ENCODE assay signal across 1 cellular context in the genomic region with DNA sequence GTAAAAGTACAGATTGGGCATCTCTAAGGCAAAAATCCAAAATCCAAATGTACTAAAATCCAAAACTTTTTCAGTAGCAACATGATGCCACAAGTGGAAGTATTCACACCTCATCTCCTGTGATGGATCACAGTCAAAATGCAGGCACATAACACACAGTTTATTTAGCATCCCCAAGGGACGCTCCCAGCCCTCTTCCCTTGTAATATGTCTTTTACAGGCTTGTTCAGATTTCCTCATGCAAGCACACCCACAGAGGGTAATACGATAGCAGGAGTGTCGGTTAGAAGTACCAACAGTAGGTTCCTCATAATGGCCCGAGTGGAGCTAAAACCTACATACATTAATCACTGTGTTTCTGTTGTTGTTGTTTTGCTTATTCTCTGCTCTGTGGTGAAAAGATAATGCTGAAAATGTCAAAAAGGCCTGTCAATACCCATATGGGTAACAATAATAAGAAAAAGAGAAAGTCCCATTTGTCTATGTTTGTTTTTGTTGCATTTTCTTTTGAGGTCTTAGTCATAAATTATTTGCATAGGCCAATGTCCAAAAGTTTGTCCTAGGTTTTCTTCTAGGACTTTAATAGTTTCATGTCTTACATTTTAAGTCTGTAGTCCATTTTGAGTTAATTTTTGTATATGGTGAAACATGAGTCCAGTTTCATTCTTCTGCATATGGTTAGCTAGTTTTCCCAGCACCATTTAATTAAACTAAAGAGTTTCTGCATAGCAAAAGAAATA.
A peak's percentile ranks its signal among the peaks of the same experiment; 100 is the strongest.
TF ChIP-seq lines count a peak whose summit lies in the region.

No MANE protein-coding gene starts in this region.

TF ChIP-seq in HEK293, 187 proteins besides CTCF, POLR2A, EP300 and RAD21 (continued from another document and continues in another):
- TF ChIP-seq ZBTB44 (tag by site-specific recombination; IDR thresholded peaks at IDR 0.05) (peak; percentile 74; the same call in 1 of the 2 replicates), ZNF248 (tag by site-specific recombination; IDR thresholded peaks at IDR 0.05) (no peak), ZNF2 (tag by site-specific recombination; IDR thresholded peaks at IDR 0.05) (no peak), ZNF658 (tag by site-specific recombination; IDR thresholded peaks at IDR 0.05) (no peak), ZBTB7A (tag by site-specific recombination; IDR thresholded peaks at IDR 0.05; ENCODE audit: low read depth) (no peak), SETDB1 (IDR thresholded peaks at IDR 0.05; ENCODE audit: insufficient read length, low read length) (no peak), ZNF549 (tag by site-specific recombination; IDR thresholded peaks at IDR 0.05) (no peak), ZNF626 (tag by site-specific recombination; IDR thresholded peaks at IDR 0.05) (no peak), ZNF416 (tag by site-specific recombination; IDR thresholded peaks at IDR 0.05) (no peak), ZNF76 (tag by site-specific recombination; IDR thresholded peaks at IDR 0.05; ENCODE audit: borderline replicate concordance, low read depth) (no peak), ZNF426 (tag by site-specific recombination; IDR thresholded peaks at IDR 0.05) (no peak), ZNF19 (tag by site-specific recombination; IDR thresholded peaks at IDR 0.05; ENCODE audit: low read depth) (no peak), PRDM1 (tag by site-specific recombination; IDR thresholded peaks at IDR 0.05) (no peak), ZNF596 (tag by site-specific recombination; IDR thresholded peaks at IDR 0.05) (no peak), ZNF37A (tag by site-specific recombination; IDR thresholded peaks at IDR 0.05) (no peak), ZNF354C (tag by site-specific recombination; IDR thresholded peaks at IDR 0.05; ENCODE audit: borderline replicate concordance, low read depth) (no peak), ZNF48 (tag by site-specific recombination; IDR thresholded peaks at IDR 0.05) (no peak), MZF1 (tag by site-specific recombination; IDR thresholded peaks at IDR 0.05; ENCODE audit: borderline replicate concordance) (peak; percentile 93; the same call in 1 of the 2 replicates), ELK4 (IDR thresholded peaks at IDR 0.05; ENCODE audit: borderline replicate concordance, low read depth, low read length) (no peak), ZNF335 (tag by site-specific recombination; conservative IDR thresholded peaks at IDR 0.05) (no peak), GLIS1 (tag by site-specific recombination; IDR thresholded peaks at IDR 0.05) (peak; percentile 52; the same call in 1 of the 2 replicates), ZNF341 (tag by site-specific recombination; IDR thresholded peaks at IDR 0.05; ENCODE audit: low read depth) (no peak), ZNF664 (tag by site-specific recombination; IDR thresholded peaks at IDR 0.05) (no peak), ZFP69B (tag by site-specific recombination; IDR thresholded peaks at IDR 0.05) (no peak), GLIS2 (tag by site-specific recombination; IDR thresholded peaks at IDR 0.05) (no peak), ZNF155 (tag by site-specific recombination; IDR thresholded peaks at IDR 0.05) (no peak), YY2 (tag by site-specific recombination; IDR thresholded peaks at IDR 0.05) (no peak), ZNF561 (tag by site-specific recombination; IDR thresholded peaks at IDR 0.05; ENCODE audit: borderline replicate concordance) (peak; percentile 91), ZNF16 (tag by site-specific recombination; IDR thresholded peaks at IDR 0.05; ENCODE audit: low read depth) (no peak), PRDM4 (tag by site-specific recombination; IDR thresholded peaks at IDR 0.05) (no peak), ZXDB (tag by site-specific recombination; IDR thresholded peaks at IDR 0.05) (no peak), ZNF146 (tag by site-specific recombination; IDR thresholded peaks at IDR 0.05) (no peak), ZNF350 (tag by site-specific recombination; IDR thresholded peaks at IDR 0.05) (no peak), ZBTB1 (tag by site-specific recombination; IDR thresholded peaks at IDR 0.05) (no peak), GLI2 (tag by site-specific recombination; IDR thresholded peaks at IDR 0.05; ENCODE audit: borderline replicate concordance, low read depth) (peak; percentile 20; the same call in 1 of the 2 replicates), OVOL3 (tag by site-specific recombination; IDR thresholded peaks at IDR 0.05) (no peak), ZNF121 (tag by site-specific recombination; IDR thresholded peaks at IDR 0.05) (no peak), ZNF514 (tag by site-specific recombination; IDR thresholded peaks at IDR 0.05) (no peak)
- TF ChIP-seq, protein P1, sequence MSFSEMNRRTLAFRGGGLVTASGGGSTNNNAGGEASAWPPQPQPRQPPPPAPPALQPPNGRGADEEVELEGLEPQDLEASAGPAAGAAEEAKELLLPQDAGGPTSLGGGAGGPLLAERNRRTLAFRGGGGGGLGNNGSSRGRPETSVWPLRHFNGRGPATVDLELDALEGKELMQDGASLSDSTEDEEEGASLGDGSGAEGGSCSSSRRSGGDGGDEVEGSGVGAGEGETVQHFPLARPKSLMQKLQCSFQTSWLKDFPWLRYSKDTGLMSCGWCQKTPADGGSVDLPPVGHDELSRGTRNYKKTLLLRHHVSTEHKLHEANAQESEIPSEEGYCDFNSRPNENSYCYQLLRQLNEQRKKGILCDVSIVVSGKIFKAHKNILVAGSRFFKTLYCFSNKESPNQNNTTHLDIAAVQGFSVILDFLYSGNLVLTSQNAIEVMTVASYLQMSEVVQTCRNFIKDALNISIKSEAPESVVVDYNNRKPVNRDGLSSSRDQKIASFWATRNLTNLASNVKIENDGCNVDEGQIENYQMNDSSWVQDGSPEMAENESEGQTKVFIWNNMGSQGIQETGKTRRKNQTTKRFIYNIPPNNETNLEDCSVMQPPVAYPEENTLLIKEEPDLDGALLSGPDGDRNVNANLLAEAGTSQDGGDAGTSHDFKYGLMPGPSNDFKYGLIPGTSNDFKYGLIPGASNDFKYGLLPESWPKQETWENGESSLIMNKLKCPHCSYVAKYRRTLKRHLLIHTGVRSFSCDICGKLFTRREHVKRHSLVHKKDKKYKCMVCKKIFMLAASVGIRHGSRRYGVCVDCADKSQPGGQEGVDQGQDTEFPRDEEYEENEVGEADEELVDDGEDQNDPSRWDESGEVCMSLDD (tag by site-specific recombination; IDR thresholded peaks at IDR 0.05): no peak
- TF ChIP-seq, protein P2, sequence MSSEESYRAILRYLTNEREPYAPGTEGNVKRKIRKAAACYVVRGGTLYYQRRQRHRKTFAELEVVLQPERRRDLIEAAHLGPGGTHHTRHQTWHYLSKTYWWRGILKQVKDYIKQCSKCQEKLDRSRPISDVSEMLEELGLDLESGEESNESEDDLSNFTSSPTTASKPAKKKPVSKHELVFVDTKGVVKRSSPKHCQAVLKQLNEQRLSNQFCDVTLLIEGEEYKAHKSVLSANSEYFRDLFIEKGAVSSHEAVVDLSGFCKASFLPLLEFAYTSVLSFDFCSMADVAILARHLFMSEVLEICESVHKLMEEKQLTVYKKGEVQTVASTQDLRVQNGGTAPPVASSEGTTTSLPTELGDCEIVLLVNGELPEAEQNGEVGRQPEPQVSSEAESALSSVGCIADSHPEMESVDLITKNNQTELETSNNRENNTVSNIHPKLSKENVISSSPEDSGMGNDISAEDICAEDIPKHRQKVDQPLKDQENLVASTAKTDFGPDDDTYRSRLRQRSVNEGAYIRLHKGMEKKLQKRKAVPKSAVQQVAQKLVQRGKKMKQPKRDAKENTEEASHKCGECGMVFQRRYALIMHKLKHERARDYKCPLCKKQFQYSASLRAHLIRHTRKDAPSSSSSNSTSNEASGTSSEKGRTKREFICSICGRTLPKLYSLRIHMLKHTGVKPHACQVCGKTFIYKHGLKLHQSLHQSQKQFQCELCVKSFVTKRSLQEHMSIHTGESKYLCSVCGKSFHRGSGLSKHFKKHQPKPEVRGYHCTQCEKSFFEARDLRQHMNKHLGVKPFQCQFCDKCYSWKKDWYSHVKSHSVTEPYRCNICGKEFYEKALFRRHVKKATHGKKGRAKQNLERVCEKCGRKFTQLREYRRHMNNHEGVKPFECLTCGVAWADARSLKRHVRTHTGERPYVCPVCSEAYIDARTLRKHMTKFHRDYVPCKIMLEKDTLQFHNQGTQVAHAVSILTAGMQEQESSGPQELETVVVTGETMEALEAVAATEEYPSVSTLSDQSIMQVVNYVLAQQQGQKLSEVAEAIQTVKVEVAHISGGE (tag by site-specific recombination; conservative IDR thresholded peaks at IDR 0.05; ENCODE audit: low read depth): no peak
- TF ChIP-seq, protein P3, sequence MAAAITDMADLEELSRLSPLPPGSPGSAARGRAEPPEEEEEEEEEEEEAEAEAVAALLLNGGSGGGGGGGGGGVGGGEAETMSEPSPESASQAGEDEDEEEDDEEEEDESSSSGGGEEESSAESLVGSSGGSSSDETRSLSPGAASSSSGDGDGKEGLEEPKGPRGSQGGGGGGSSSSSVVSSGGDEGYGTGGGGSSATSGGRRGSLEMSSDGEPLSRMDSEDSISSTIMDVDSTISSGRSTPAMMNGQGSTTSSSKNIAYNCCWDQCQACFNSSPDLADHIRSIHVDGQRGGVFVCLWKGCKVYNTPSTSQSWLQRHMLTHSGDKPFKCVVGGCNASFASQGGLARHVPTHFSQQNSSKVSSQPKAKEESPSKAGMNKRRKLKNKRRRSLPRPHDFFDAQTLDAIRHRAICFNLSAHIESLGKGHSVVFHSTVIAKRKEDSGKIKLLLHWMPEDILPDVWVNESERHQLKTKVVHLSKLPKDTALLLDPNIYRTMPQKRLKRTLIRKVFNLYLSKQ (tag by site-specific recombination; IDR thresholded peaks at IDR 0.05; ENCODE audit: borderline replicate concordance): no peak
- TF ChIP-seq, protein P4, sequence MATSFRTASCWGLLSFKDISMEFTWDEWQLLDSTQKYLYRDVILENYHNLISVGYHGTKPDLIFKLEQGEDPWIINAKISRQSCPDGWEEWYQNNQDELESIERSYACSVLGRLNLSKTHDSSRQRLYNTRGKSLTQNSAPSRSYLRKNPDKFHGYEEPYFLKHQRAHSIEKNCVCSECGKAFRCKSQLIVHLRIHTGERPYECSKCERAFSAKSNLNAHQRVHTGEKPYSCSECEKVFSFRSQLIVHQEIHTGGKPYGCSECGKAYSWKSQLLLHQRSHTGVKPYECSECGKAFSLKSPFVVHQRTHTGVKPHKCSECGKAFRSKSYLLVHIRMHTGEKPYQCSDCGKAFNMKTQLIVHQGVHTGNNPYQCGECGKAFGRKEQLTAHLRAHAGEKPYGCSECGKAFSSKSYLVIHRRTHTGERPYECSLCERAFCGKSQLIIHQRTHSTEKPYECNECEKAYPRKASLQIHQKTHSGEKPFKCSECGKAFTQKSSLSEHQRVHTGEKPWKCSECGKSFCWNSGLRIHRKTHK (tag by site-specific recombination; IDR thresholded peaks at IDR 0.05): no peak
- TF ChIP-seq, protein P5, sequence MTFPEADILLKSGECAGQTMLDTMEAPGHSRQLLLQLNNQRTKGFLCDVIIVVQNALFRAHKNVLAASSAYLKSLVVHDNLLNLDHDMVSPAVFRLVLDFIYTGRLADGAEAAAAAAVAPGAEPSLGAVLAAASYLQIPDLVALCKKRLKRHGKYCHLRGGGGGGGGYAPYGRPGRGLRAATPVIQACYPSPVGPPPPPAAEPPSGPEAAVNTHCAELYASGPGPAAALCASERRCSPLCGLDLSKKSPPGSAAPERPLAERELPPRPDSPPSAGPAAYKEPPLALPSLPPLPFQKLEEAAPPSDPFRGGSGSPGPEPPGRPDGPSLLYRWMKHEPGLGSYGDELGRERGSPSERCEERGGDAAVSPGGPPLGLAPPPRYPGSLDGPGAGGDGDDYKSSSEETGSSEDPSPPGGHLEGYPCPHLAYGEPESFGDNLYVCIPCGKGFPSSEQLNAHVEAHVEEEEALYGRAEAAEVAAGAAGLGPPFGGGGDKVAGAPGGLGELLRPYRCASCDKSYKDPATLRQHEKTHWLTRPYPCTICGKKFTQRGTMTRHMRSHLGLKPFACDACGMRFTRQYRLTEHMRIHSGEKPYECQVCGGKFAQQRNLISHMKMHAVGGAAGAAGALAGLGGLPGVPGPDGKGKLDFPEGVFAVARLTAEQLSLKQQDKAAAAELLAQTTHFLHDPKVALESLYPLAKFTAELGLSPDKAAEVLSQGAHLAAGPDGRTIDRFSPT (tag by site-specific recombination; IDR thresholded peaks at IDR 0.05): no peak
